ENCODE assay signal across 12 cellular contexts in genomic region chr5:148186248-148187003, GRCh38. TPM values are rescaled to one million over a fixed set of nuclear protein-coding genes. Genes with fewer than 3 reads are reported as not detected.
DNase-seq lines count a peak whose midpoint lies in the region; ATAC-seq and TF ChIP-seq lines count a peak whose summit lies in the region.
"Had no signal": no experiment of that assay in that cellular context is flagged by ENCODE, and none has a peak within 500 bp of the region (broad histone marks: within the 10 kb centered on the region; RNA-seq: fewer than 3 reads in every experiment).

No MANE protein-coding gene starts in this region.

- H3K4me3 Mint-ChIP-seq in activated naive CD4-positive, alpha-beta T cell treated with anti-CD3 and anti-CD28 coated beads for 36 hours = no peak overlapping the region
- no peak overlapping the region for H3K4me3 Mint-ChIP-seq in stimulated activated naive CD8-positive, alpha-beta T cell treated with anti-CD3 and anti-CD28 coated beads, Interleukin-15, amount 100 ng/mL, for 72 hours
- H3K4me3 Mint-ChIP-seq: activated naive CD4-positive, alpha-beta T cell treated with anti-CD3 and anti-CD28 coated beads, Interleukin-2, amount 50 U/mL, for 24 hours; IgD-negative memory B cell; nephron had no signal

- no peak for TF ChIP-seq CTCF in HL-60 (IDR thresholded peaks at IDR 0.05; ENCODE audit: insufficient read depth, low read length)
- TF ChIP-seq CTCF in choroid plexus epithelial cell (conservative IDR thresholded peaks at IDR 0.05; ENCODE audit: low read depth, low read length) = no peak
- no peak for TF ChIP-seq CTCF in psoas muscle (IDR thresholded peaks at IDR 0.05)

- H3K4me3 ChIP-seq in HL-60 (replicated peaks; ENCODE audit: insufficient read depth, low read length) = no peak overlapping the region
- H3K4me3 ChIP-seq in choroid plexus epithelial cell (ENCODE audit: low read depth, low read length) = no peak overlapping the region
- H3K4me3 ChIP-seq in psoas muscle = no peak overlapping the region

- no peaks in the 10 kb centered on the region for H3K4me1 ChIP-seq in psoas muscle

- CTCF ChIA-PET in activated naive CD4-positive, alpha-beta T cell treated with anti-CD3 and anti-CD28 coated beads for 36 hours (lab: Charles Lee) = interaction anchor here (1.0 to 1.3 kb wide), 2 partner anchors 545 to 547 kb away, joined by 3 read pairs; no protein-coding TSS in a partner anchor

- no peaks in the 10 kb centered on the region for H3K9me3 Mint-ChIP-seq in activated naive CD4-positive, alpha-beta T cell treated with anti-CD3 and anti-CD28 coated beads for 36 hours
- H3K9me3 Mint-ChIP-seq in stimulated activated naive CD8-positive, alpha-beta T cell treated with anti-CD3 and anti-CD28 coated beads, Interleukin-15, amount 100 ng/mL, for 72 hours = no peaks in the 10 kb centered on the region
- H3K9me3 Mint-ChIP-seq: activated naive CD4-positive, alpha-beta T cell treated with anti-CD3 and anti-CD28 coated beads, Interleukin-2, amount 50 U/mL, for 24 hours; IgD-negative memory B cell; nephron had no signal

- H3K27me3 Mint-ChIP-seq in activated naive CD4-positive, alpha-beta T cell treated with anti-CD3 and anti-CD28 coated beads for 36 hours (ENCODE audit: low read depth) = peaks cover 10% of the 10 kb centered on the region
- H3K27me3 Mint-ChIP-seq in stimulated activated naive CD8-positive, alpha-beta T cell treated with anti-CD3 and anti-CD28 coated beads, Interleukin-15, amount 100 ng/mL, for 72 hours = peaks cover 37% of the 10 kb centered on the region

- H3K27me3 ChIP-seq in HL-60 (ENCODE audit: insufficient read depth, poor library complexity, severe bottlenecking) (no peaks in the 10 kb centered on the region), psoas muscle (ENCODE audit: insufficient read depth in 3 of 3, low read length in 2 of 3) (no peaks in the 10 kb centered on the region)

- H3K36me3 ChIP-seq in psoas muscle (ENCODE audit: insufficient read depth in 1 of 2, low read depth in 1 of 2) = no peaks in the 10 kb centered on the region

- ATAC-seq in stimulated activated naive CD8-positive, alpha-beta T cell treated with anti-CD3 and anti-CD28 coated beads, Interleukin-15, amount 100 ng/mL, for 72 hours = peak; percentile 100
- no peak for ATAC-seq in psoas muscle

- no peak overlapping the region for H3K27ac Mint-ChIP-seq in activated naive CD4-positive, alpha-beta T cell treated with anti-CD3 and anti-CD28 coated beads for 36 hours
- H3K27ac Mint-ChIP-seq in stimulated activated naive CD8-positive, alpha-beta T cell treated with anti-CD3 and anti-CD28 coated beads, Interleukin-15, amount 100 ng/mL, for 72 hours = no peak overlapping the region
- H3K27ac Mint-ChIP-seq: activated naive CD4-positive, alpha-beta T cell treated with anti-CD3 and anti-CD28 coated beads, Interleukin-2, amount 50 U/mL, for 24 hours; IgD-negative memory B cell; nephron had no signal

- peak; percentile 9 for DNase-seq in activated naive CD4-positive, alpha-beta T cell treated with anti-CD3 and anti-CD28 coated beads for 36 hours
- no peak for DNase-seq in activated naive CD4-positive, alpha-beta T cell treated with anti-CD3 and anti-CD28 coated beads, Interleukin-2, amount 50 U/mL, for 16 hours
- DNase-seq in HL-60 (ENCODE audit: low read depth in 1 of 2, low spot score in 1 of 2) (peak; percentile 71 to 75), choroid plexus epithelial cell (ENCODE audit: low read depth) (peak; percentile 66), NK-92 (lab: John Stamatoyannopoulos, UW; ENCODE audit: unreplicated experiment) (no peak), COLO668 (lab: John Stamatoyannopoulos, UW; ENCODE audit: unreplicated experiment) (no peak), psoas muscle (no peak)
- DNase-seq in stimulated activated naive CD8-positive, alpha-beta T cell treated with anti-CD3 and anti-CD28 coated beads, Interleukin-15, amount 100 ng/mL, for 72 hours = peak; percentile 12 to 35

- intact Hi-C loops in activated naive CD4-positive, alpha-beta T cell treated with anti-CD3 and anti-CD28 coated beads for 36 hours (cut with micrococcal nuclease) = loop anchor here (1.0 to 2.0 kb wide), 6 partner anchors 188 to 623 kb away; partner anchors contain the start of gene FBXO38
- intact Hi-C loops in psoas muscle (cut with DNase I) = no loop called here

- H3K9me3 ChIP-seq in psoas muscle = no peaks in the 10 kb centered on the region

- H3K27ac ChIP-seq in HL-60 (replicated peaks) (peak overlapping the region; percentile 7; the same call in 1 of the 2 replicates), psoas muscle (no peak overlapping the region)

- peaks cover 2% of the 10 kb centered on the region for H3K4me1 Mint-ChIP-seq in activated naive CD4-positive, alpha-beta T cell treated with anti-CD3 and anti-CD28 coated beads for 36 hours (ENCODE audit: low read depth)
- peaks cover 5% of the 10 kb centered on the region for H3K4me1 Mint-ChIP-seq in stimulated activated naive CD8-positive, alpha-beta T cell treated with anti-CD3 and anti-CD28 coated beads, Interleukin-15, amount 100 ng/mL, for 72 hours
- H3K4me1 Mint-ChIP-seq: activated naive CD4-positive, alpha-beta T cell treated with anti-CD3 and anti-CD28 coated beads, Interleukin-2, amount 50 U/mL, for 24 hours; IgD-negative memory B cell; nephron had no signal

- WGBS in psoas muscle, 3 donors = 71 to 79% (median 77%) methylated on average over 3 of the region's 3 CpGs

- H3K36me3 Mint-ChIP-seq in activated naive CD4-positive, alpha-beta T cell treated with anti-CD3 and anti-CD28 coated beads for 36 hours (ENCODE audit: low read depth) = no peaks in the 10 kb centered on the region
- H3K36me3 Mint-ChIP-seq: activated naive CD4-positive, alpha-beta T cell treated with anti-CD3 and anti-CD28 coated beads, Interleukin-2, amount 50 U/mL, for 24 hours; IgD-negative memory B cell had no signal

RNA-seq across cellular contexts. Expression of gene SPINK6, which starts 16.4 kb away (rescaled TPM):
- total RNA-seq in activated naive CD4-positive, alpha-beta T cell treated with anti-CD3 and anti-CD28 coated beads for 36 hours = not detected
- not detected for total RNA-seq in psoas muscle
- polyA plus RNA-seq in psoas muscle = not detected
- polyA plus RNA-seq: BJ, IgD-negative memory B cell had no signal

RNA-seq across cellular contexts. Expression of gene SPINK14, which starts 18.1 kb away (rescaled TPM):
- not detected for total RNA-seq in activated naive CD4-positive, alpha-beta T cell treated with anti-CD3 and anti-CD28 coated beads for 36 hours
- total RNA-seq in psoas muscle = not detected
- polyA plus RNA-seq in psoas muscle = not detected
- polyA plus RNA-seq: BJ, IgD-negative memory B cell had no signal

RNA-seq across cellular contexts. Expression of gene MARCOL, which starts 51.9 kb away (rescaled TPM):
- not detected for total RNA-seq in activated naive CD4-positive, alpha-beta T cell treated with anti-CD3 and anti-CD28 coated beads for 36 hours
- total RNA-seq in psoas muscle = not detected
- polyA plus RNA-seq in psoas muscle = not detected
- polyA plus RNA-seq: BJ, IgD-negative memory B cell had no signal

Comparison
In these comparisons a context has a peak if more than half of its experiments do, and no peak if none do; other contexts are left out.
1. DNase-seq: peak in activated naive CD4-positive, alpha-beta T cell treated with anti-CD3 and anti-CD28 coated beads for 36 hours (single experiment), HL-60 (2 of 2), choroid plexus epithelial cell (single experiment) and stimulated activated naive CD8-positive, alpha-beta T cell treated with anti-CD3 and anti-CD28 coated beads, Interleukin-15, amount 100 ng/mL, for 72 hours (2 of 2); none in activated naive CD4-positive, alpha-beta T cell treated with anti-CD3 and anti-CD28 coated beads, Interleukin-2, amount 50 U/mL, for 16 hours (single experiment), NK-92 (single experiment), COLO668 (single experiment) and psoas muscle (0 of 2).